Comparison of ENCODE assay signal across 19 cellular contexts in genomic region chr11:15627560-15627959, GRCh38.
DNase-seq lines count a peak whose midpoint lies in the region; ATAC-seq and TF ChIP-seq lines count a peak whose summit lies in the region.
"Had no signal": no experiment of that assay in that cellular context is flagged by ENCODE, and none has a peak within 500 bp of the region (broad histone marks: within the 10 kb centered on the region; RNA-seq: fewer than 3 reads in every experiment).

No MANE protein-coding gene starts in this region.

- H3K4me1 ChIP-seq in RWPE2 (ENCODE audit: insufficient read depth, poor library complexity, severe bottlenecking) = no peaks in the 10 kb centered on the region
- H3K4me1 ChIP-seq in MM.1S (ENCODE audit: low read length) = no peaks in the 10 kb centered on the region
- H3K4me1 ChIP-seq: adrenal gland, HAP-1 had no signal

- H3K9me3 ChIP-seq in RWPE2 (ENCODE audit: severe bottlenecking) (no peaks in the 10 kb centered on the region), MM.1S (replicated peaks; ENCODE audit: insufficient read depth, low read length) (no peaks in the 10 kb centered on the region)
- H3K9me3 ChIP-seq: adrenal gland, HAP-1, stomach had no signal

- no peaks in the 10 kb centered on the region for H3K79me2 ChIP-seq in MM.1S (ENCODE audit: low read length)

- TF ChIP-seq CTCF in RWPE2 (IDR thresholded peaks at IDR 0.05; ENCODE audit: poor library complexity, severe bottlenecking) (no peak), MM.1S (IDR thresholded peaks at IDR 0.05; ENCODE audit: low read length) (no peak)

- H3K9me2 ChIP-seq in MM.1S (replicated peaks; ENCODE audit: insufficient read depth, low read length) = no peaks in the 10 kb centered on the region

- no peaks in the 10 kb centered on the region for H3F3A ChIP-seq in MM.1S (ENCODE audit: insufficient read depth, low read length)

- ATAC-seq in RWPE2 (ENCODE audit: low read depth) = peak; percentile 29; the same call in 1 of the 3 replicates
- ATAC-seq: effector memory CD8-positive, alpha-beta T cell had no signal

- no peak overlapping the region for H3K4me2 ChIP-seq in MM.1S (ENCODE audit: low read depth, low read length)

- H3K9ac ChIP-seq in MM.1S (ENCODE audit: low read length) = no peak overlapping the region

- H4K20me1 ChIP-seq in MM.1S (ENCODE audit: insufficient read depth, low read length) = no peaks in the 10 kb centered on the region

- H2AFZ ChIP-seq in MM.1S (ENCODE audit: low read length) = no peak overlapping the region

- DNase-seq in DMS53 (lab: John Stamatoyannopoulos, UW) (peak; percentile 7), DMS53 treated with DMSO at 0.1 percent for 48 hours (lab: John Stamatoyannopoulos, UW; ENCODE audit: unreplicated experiment) (no peak), RWPE2 (ENCODE audit: low spot score) (no peak), fibroblast of peridontal ligament (ENCODE audit: extremely low read depth) (peak; percentile 36), renal cortical epithelial cell (ENCODE audit: low read depth) (peak; percentile 68), SIG-M5 (lab: John Stamatoyannopoulos, UW) (no peak), cerebellar nuclear complex (lab: John Stamatoyannopoulos, UW) (no peak), MM.1S (no peak)
- DNase-seq: activated CD4-positive, alpha-beta T cell treated with anti-CD3 and anti-CD28 coated beads, Interleukin-2, amount 10 ng/mL, durations not matched to agents 7 days and 5 days; activated effector memory CD4-positive, alpha-beta T cell treated with Interleukin-2 at 50 U/mL for 16 hours; adrenal gland; effector memory CD8-positive, alpha-beta T cell; hypothalamus; NCI-H1694 treated with DMSO at 0.1 percent for 48 hours; NK-92 treated with Interleukin-12 subunit alpha and Interleukin-12 subunit beta, amount 100 ng/mL, for 24 hours; stimulated activated CD4-positive, alpha-beta T cell treated with anti-CD3 and anti-CD28 coated beads, Interleukin-4, amount 100 ng/mL, for 24 hours; stomach had no signal

- no peak overlapping the region for H3K4me3 ChIP-seq in RWPE2 (ENCODE audit: severe bottlenecking)
- no peak overlapping the region for H3K4me3 ChIP-seq in MM.1S (ENCODE audit: low read length)
- H3K4me3 ChIP-seq: adrenal gland, HAP-1, stomach had no signal

- H3K27ac ChIP-seq in RWPE2 (ENCODE audit: poor library complexity, severe bottlenecking) = no peak overlapping the region
- H3K27ac ChIP-seq in MM.1S (ENCODE audit: low read length) = no peak overlapping the region
- H3K27ac ChIP-seq: 22Rv1, adrenal gland, stomach had no signal

- H3K36me3 ChIP-seq in RWPE2 (ENCODE audit: low read depth) = no peaks in the 10 kb centered on the region
- no peaks in the 10 kb centered on the region for H3K36me3 ChIP-seq in MM.1S (replicated peaks; ENCODE audit: insufficient read depth, low read length)
- H3K36me3 ChIP-seq: adrenal gland, HAP-1, stomach had no signal

- H3K27me3 ChIP-seq in RWPE2 (ENCODE audit: insufficient read depth, poor library complexity, severe bottlenecking) (no peaks in the 10 kb centered on the region), MM.1S (replicated peaks; ENCODE audit: insufficient read depth, low read length) (no peaks in the 10 kb centered on the region)
- H3K27me3 ChIP-seq: adrenal gland, stomach had no signal

Comparison
In these comparisons a context has a peak if more than half of its experiments do, and no peak if none do; other contexts are left out.
1. DNase-seq: peak in DMS53 (single experiment), fibroblast of peridontal ligament (single experiment) and renal cortical epithelial cell (single experiment); none in DMS53 treated with DMSO at 0.1 percent for 48 hours (single experiment), RWPE2 (single experiment), SIG-M5 (single experiment), cerebellar nuclear complex (0 of 2) and MM.1S (single experiment).